Comparison of ENCODE assay signal across 10 cellular contexts in genomic region chr12:80838024-80838658, GRCh38.
DNase-seq lines count a peak whose midpoint lies in the region; ATAC-seq and TF ChIP-seq lines count a peak whose summit lies in the region.
"Had no signal": no experiment of that assay in that cellular context is flagged by ENCODE, and none has a peak within 500 bp of the region (broad histone marks: within the 10 kb centered on the region; RNA-seq: fewer than 3 reads in every experiment).

No MANE protein-coding gene starts in this region.

- peaks cover 27% of the 10 kb centered on the region for H3K4me1 Mint-ChIP-seq in osteocyte (ENCODE audit: unreplicated experiment)
- H3K4me1 Mint-ChIP-seq in CD8-positive, alpha-beta T cell (ENCODE audit: low read depth) = no peaks in the 10 kb centered on the region

- ATAC-seq in GM18867 (IDR thresholded peaks at IDR 0.05; ENCODE audit: unreplicated experiment) (peak; percentile 19), GM21825 (IDR thresholded peaks at IDR 0.05; ENCODE audit: unreplicated experiment) (peak; percentile 20), body of pancreas (peak; percentile 80)
- ATAC-seq in CD8-positive, alpha-beta T cell = no peak

- no peak for TF ChIP-seq CTCF in body of pancreas (IDR thresholded peaks at IDR 0.05)
- no peak for TF ChIP-seq CTCF in osteocyte (IDR thresholded peaks at IDR 0.05)
- TF ChIP-seq CTCF in CD8-positive, alpha-beta T cell (IDR thresholded peaks at IDR 0.05) = no peak
- TF ChIP-seq CTCF in ascending aorta (IDR thresholded peaks at IDR 0.05) = no peak

- H3K9me3 ChIP-seq in body of pancreas (no peaks in the 10 kb centered on the region), ascending aorta (no peaks in the 10 kb centered on the region)
- H3K9me3 ChIP-seq in CD8-positive, alpha-beta T cell (ENCODE audit: low read length) = no peaks in the 10 kb centered on the region
- no peaks in the 10 kb centered on the region for H3K9me3 ChIP-seq in effector memory CD4-positive, alpha-beta T cell (ENCODE audit: control insufficient read depth, low read length)

- intact Hi-C loops in body of pancreas (cut with DNase I) (no loop called here), ascending aorta (cut with DNase I) (no loop called here)
- intact Hi-C loops in CD8-positive, alpha-beta T cell (cut with DNase I, micrococcal nuclease) = no loop called here

- H3K27me3 Mint-ChIP-seq in osteocyte (ENCODE audit: unreplicated experiment) = no peaks in the 10 kb centered on the region
- no peaks in the 10 kb centered on the region for H3K27me3 Mint-ChIP-seq in CD8-positive, alpha-beta T cell (ENCODE audit: low read depth)

- H3K27me3 ChIP-seq in body of pancreas (no peaks in the 10 kb centered on the region), ascending aorta (no peaks in the 10 kb centered on the region)
- no peaks in the 10 kb centered on the region for H3K27me3 ChIP-seq in CD8-positive, alpha-beta T cell (ENCODE audit: insufficient read depth, low read length)
- no peaks in the 10 kb centered on the region for H3K27me3 ChIP-seq in effector memory CD4-positive, alpha-beta T cell (replicated peaks; ENCODE audit: control insufficient read depth, insufficient read depth, low read length, poor library complexity, severe bottlenecking)

- H3K27ac Mint-ChIP-seq in osteocyte (ENCODE audit: unreplicated experiment) = peak overlapping the region; percentile 28
- H3K27ac Mint-ChIP-seq in CD8-positive, alpha-beta T cell = no peak overlapping the region
- H3K27ac Mint-ChIP-seq: T-helper 1 cell treated with Interleukin-12 subunit alpha and Interleukin-12 subunit beta and Interleukin-4 antibody, amounts not matched to agents 30 μg/mL and 1 μg/mL, for 36 hours had no signal

- DNase-seq in body of pancreas (peak in 3 of 4 donors; percentile 12 to 18 (median 15)), osteocyte (ENCODE audit: extremely low spot score, unreplicated experiment) (no peak), erythroblast (lab: John Stamatoyannopoulos, UW) (no peak), ascending aorta (ENCODE audit: low spot score in 2 of 2) (no peak)
- no peak for DNase-seq in CD8-positive, alpha-beta T cell
- DNase-seq in effector memory CD4-positive, alpha-beta T cell = no peak
- DNase-seq: activated CD4-positive, alpha-beta T cell treated with anti-CD3 and anti-CD28 coated beads for 1 hour had no signal

- no peak for TF ChIP-seq POLR2A in body of pancreas (IDR thresholded peaks at IDR 0.05)
- TF ChIP-seq POLR2A in erythroblast (IDR thresholded peaks at IDR 0.05; ENCODE audit: low read length) = no peak

- CTCF ChIA-PET in CD8-positive, alpha-beta T cell (lab: Charles Lee) = no interaction called here

- H3K36me3 ChIP-seq in body of pancreas (replicated peaks in 1 of 2; ENCODE audit: insufficient read depth in 1 of 2, low read depth in 2 of 2) = no peaks in the 10 kb centered on the region
- H3K36me3 ChIP-seq in CD8-positive, alpha-beta T cell (ENCODE audit: insufficient read depth, low read length) = no peaks in the 10 kb centered on the region
- no peaks in the 10 kb centered on the region for H3K36me3 ChIP-seq in ascending aorta
- no peaks in the 10 kb centered on the region for H3K36me3 ChIP-seq in effector memory CD4-positive, alpha-beta T cell (ENCODE audit: control insufficient read depth, insufficient read depth, low read length)

- H3K4me3 ChIP-seq in body of pancreas = no peak overlapping the region
- no peak overlapping the region for H3K4me3 ChIP-seq in CD8-positive, alpha-beta T cell (ENCODE audit: low read depth, low read length)
- H3K4me3 ChIP-seq in ascending aorta = no peak overlapping the region
- no peak overlapping the region for H3K4me3 ChIP-seq in effector memory CD4-positive, alpha-beta T cell (ENCODE audit: insufficient read depth, low read depth, low read length, poor library complexity, severe bottlenecking)

- peaks cover 5% of the 10 kb centered on the region for H3K4me1 ChIP-seq in body of pancreas
- H3K4me1 ChIP-seq in CD8-positive, alpha-beta T cell (ENCODE audit: insufficient read depth, low read length) = no peaks in the 10 kb centered on the region
- no peaks in the 10 kb centered on the region for H3K4me1 ChIP-seq in ascending aorta
- no peaks in the 10 kb centered on the region for H3K4me1 ChIP-seq in effector memory CD4-positive, alpha-beta T cell (ENCODE audit: control insufficient read depth, insufficient read depth, low read length, poor library complexity, severe bottlenecking)

- H3K36me3 Mint-ChIP-seq in osteocyte (ENCODE audit: unreplicated experiment) = peaks cover 5% of the 10 kb centered on the region
- no peaks in the 10 kb centered on the region for H3K36me3 Mint-ChIP-seq in CD8-positive, alpha-beta T cell

- 17 to 20% methylated on average over 4 of the region's 4 CpGs for WGBS in body of pancreas, 2 donors

- H3K4me3 Mint-ChIP-seq in osteocyte (ENCODE audit: unreplicated experiment) = no peak overlapping the region
- no peak overlapping the region for H3K4me3 Mint-ChIP-seq in CD8-positive, alpha-beta T cell
- H3K4me3 Mint-ChIP-seq: T-helper 1 cell treated with Interleukin-12 subunit alpha and Interleukin-12 subunit beta and Interleukin-4 antibody, amounts not matched to agents 30 μg/mL and 1 μg/mL, for 36 hours had no signal

- POLR2A ChIA-PET in CD8-positive, alpha-beta T cell (lab: Charles Lee) = no interaction called here

- H3K9me3 Mint-ChIP-seq in osteocyte (ENCODE audit: unreplicated experiment) = no peaks in the 10 kb centered on the region
- H3K9me3 Mint-ChIP-seq in CD8-positive, alpha-beta T cell = peaks cover 10% of the 10 kb centered on the region

- H3K27ac ChIP-seq in body of pancreas (peak overlapping the region in 2 of 4 donors; percentile 15 to 18), ascending aorta (no peak overlapping the region)
- no peak overlapping the region for H3K27ac ChIP-seq in CD8-positive, alpha-beta T cell (ENCODE audit: low read depth, low read length)
- no peak overlapping the region for H3K27ac ChIP-seq in effector memory CD4-positive, alpha-beta T cell (ENCODE audit: insufficient read depth, low read length, poor library complexity, severe bottlenecking)

Comparison
In these comparisons a context has a peak if more than half of its experiments do, and no peak if none do; other contexts are left out.
1. DNase-seq: peak in body of pancreas (3 of 4); none in osteocyte (single experiment), CD8-positive, alpha-beta T cell (0 of 7), erythroblast (0 of 2), ascending aorta (0 of 2) and effector memory CD4-positive, alpha-beta T cell (0 of 3).